8 cellular contexts compared by ENCODE assay signal in the genomic region with DNA sequence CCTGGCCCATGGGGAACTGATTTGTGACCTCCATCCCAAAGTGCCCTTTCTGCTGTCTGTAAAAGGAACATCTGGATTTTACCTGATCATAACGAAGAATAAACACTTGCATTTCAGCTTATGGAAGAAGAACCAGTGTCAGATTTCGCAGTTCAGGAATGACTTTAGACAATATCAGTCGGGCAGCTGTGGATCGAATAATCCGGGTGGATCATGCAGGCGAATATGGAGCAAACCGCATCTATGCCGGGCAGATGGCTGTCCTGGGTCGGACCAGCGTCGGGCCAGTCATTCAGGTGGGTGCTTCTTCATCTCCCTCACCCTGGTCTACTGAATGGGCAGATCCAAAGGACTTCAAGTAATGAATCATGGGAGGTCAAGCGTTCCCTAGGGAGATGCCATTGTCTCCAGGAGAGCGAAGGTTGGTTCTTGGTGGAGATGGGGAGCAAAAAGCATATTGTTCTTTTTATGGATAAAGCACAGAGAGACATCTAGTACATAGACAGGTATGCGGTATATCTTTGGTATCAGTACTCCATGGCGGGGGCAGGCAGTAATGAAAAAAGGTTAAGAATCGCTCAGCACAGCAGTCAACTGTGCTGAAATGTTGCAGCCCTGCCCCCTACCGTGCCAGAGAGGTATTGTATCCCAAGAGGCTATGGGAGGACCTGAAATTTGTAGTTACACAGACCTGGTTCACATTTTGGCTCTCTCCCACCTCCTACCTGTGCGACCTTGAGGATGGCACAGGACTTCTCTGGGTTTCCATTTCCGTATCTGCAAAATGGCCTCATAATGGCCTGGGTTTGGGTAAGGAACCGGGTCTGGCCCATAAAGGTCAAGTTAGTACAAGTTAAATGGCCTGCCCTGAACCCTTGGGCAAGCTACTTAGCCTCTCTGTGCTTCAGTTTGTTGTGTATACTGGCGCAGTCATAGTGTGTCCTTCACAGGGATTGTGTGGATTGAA. TPM values are rescaled to one million over a fixed set of nuclear protein-coding genes. Genes with fewer than 3 reads are reported as not detected.
DNase-seq lines count a peak whose midpoint lies in the region; ATAC-seq and TF ChIP-seq lines count a peak whose summit lies in the region.

No MANE protein-coding gene starts in this region.

- CTCF ChIA-PET in A673 (lab: Charles Lee): no interaction called here

- H3K27me3 ChIP-seq in A673 (replicated peaks; ENCODE audit: insufficient read depth, low read depth, low read length, poor library complexity) (no peaks in the 10 kb centered on the region), NT2/D1 (ENCODE audit: insufficient read depth, insufficient read length) (no peaks in the 10 kb centered on the region), foreskin keratinocyte (no peaks in the 10 kb centered on the region)

- intact Hi-C loops in A673 (cut with micrococcal nuclease; ENCODE audit: unreplicated experiment): loop anchor here (1.0 to 10.0 kb wide), 2 partner anchors 89 to 267 kb away; a partner anchor contains a TSS
- intact Hi-C loops in activated T-helper 2 cell treated with anti-CD3 and anti-CD28 coated beads, Interferon-gamma antibody, Interleukin-2, Interleukin-4, amounts not matched to agents 10 μg/mL and 5 μg/mL and 100 μg/mL, durations not matched to agents 14 hours and 24 hours and 36 hours (cut with micrococcal nuclease): no loop called here

- peaks cover 18% of the 10 kb centered on the region for H3K36me3 Mint-ChIP-seq in activated T-helper 2 cell treated with anti-CD3 and anti-CD28 coated beads, Interferon-gamma antibody, Interleukin-2, Interleukin-4, amounts not matched to agents 10 μg/mL and 5 μg/mL and 100 μg/mL, durations not matched to agents 14 hours and 24 hours and 36 hours (ENCODE audit: low read depth)

- H3K9me3 ChIP-seq in A673 (ENCODE audit: low read depth, low read length, poor library complexity, severe bottlenecking): no peaks in the 10 kb centered on the region
- no peaks in the 10 kb centered on the region for H3K9me3 ChIP-seq in NT2/D1 (ENCODE audit: insufficient read depth, low read length)

- TF ChIP-seq CTCF in A673 (conservative IDR thresholded peaks at IDR 0.05; ENCODE audit: low read depth, low read length): peak; percentile 75
- peak; percentile 88 for TF ChIP-seq CTCF in GM12873 (IDR thresholded peaks at IDR 0.05; ENCODE audit: insufficient read depth, low read depth, low read length, missing control alignments)
- peak; percentile 89 for TF ChIP-seq CTCF in foreskin keratinocyte (conservative IDR thresholded peaks at IDR 0.05)

- peaks cover 2% of the 10 kb centered on the region for H3K4me1 Mint-ChIP-seq in activated T-helper 2 cell treated with anti-CD3 and anti-CD28 coated beads, Interferon-gamma antibody, Interleukin-2, Interleukin-4, amounts not matched to agents 10 μg/mL and 5 μg/mL and 100 μg/mL, durations not matched to agents 14 hours and 24 hours and 36 hours (ENCODE audit: low read depth)

- peaks cover 9% of the 10 kb centered on the region for H3K4me1 ChIP-seq in A673 (ENCODE audit: insufficient read depth, low read length, poor library complexity, severe bottlenecking)
- H3K4me1 ChIP-seq in NT2/D1 (ENCODE audit: insufficient read depth, insufficient read length): no peaks in the 10 kb centered on the region
- peaks cover 4% of the 10 kb centered on the region for H3K4me1 ChIP-seq in foreskin keratinocyte

- BruUV-seq in A673 (replicated peaks; lab: Mats Ljungman, UMichigan): no TSS peak

- POLR2A ChIA-PET in A673 (lab: Charles Lee; ENCODE audit: low non-redundant PET): no interaction called here

- ATAC-seq in foreskin keratinocyte (peak; percentile 41), GM18519 (IDR thresholded peaks at IDR 0.05; ENCODE audit: low FRiP score, unreplicated experiment) (no peak), GM21717 (IDR thresholded peaks at IDR 0.05; ENCODE audit: unreplicated experiment) (no peak)

- no peaks in the 10 kb centered on the region for H3K9me3 Mint-ChIP-seq in activated T-helper 2 cell treated with anti-CD3 and anti-CD28 coated beads, Interferon-gamma antibody, Interleukin-2, Interleukin-4, amounts not matched to agents 10 μg/mL and 5 μg/mL and 100 μg/mL, durations not matched to agents 14 hours and 24 hours and 36 hours

- no peak overlapping the region for H3K27ac ChIP-seq in A673 (ENCODE audit: low read depth, low read length, poor library complexity, severe bottlenecking)
- no peak overlapping the region for H3K27ac ChIP-seq in foreskin keratinocyte

- H3K4me3 ChIP-seq in A673 (ENCODE audit: low read depth, low read length, poor library complexity, severe bottlenecking): no peak overlapping the region
- no peak overlapping the region for H3K4me3 ChIP-seq in NT2/D1 (ENCODE audit: insufficient read length, low read depth)

- no peak overlapping the region for H3K9ac ChIP-seq in NT2/D1 (ENCODE audit: insufficient read length, low read depth)

- no peak overlapping the region for H3K4me3 Mint-ChIP-seq in activated T-helper 2 cell treated with anti-CD3 and anti-CD28 coated beads, Interferon-gamma antibody, Interleukin-2, Interleukin-4, amounts not matched to agents 10 μg/mL and 5 μg/mL and 100 μg/mL, durations not matched to agents 14 hours and 24 hours and 36 hours (ENCODE audit: low read depth)

- no peaks in the 10 kb centered on the region for H3K27me3 Mint-ChIP-seq in activated T-helper 2 cell treated with anti-CD3 and anti-CD28 coated beads, Interferon-gamma antibody, Interleukin-2, Interleukin-4, amounts not matched to agents 10 μg/mL and 5 μg/mL and 100 μg/mL, durations not matched to agents 14 hours and 24 hours and 36 hours (ENCODE audit: low read depth)

- DNase-seq in A673 (ENCODE audit: low spot score) (peak; percentile 72), NT2/D1 (ENCODE audit: low read depth, low spot score) (peak; percentile 46), foreskin keratinocyte (peak in 1 of 2 donors; percentile 41), pons (ENCODE audit: low spot score) (peak; percentile 58)
- peak; percentile 44 for DNase-seq in activated T-helper 2 cell treated with anti-CD3 and anti-CD28 coated beads, Interferon-gamma antibody, Interleukin-2, Interleukin-4, amounts not matched to agents 10 μg/mL and 5 μg/mL and 100 μg/mL, durations not matched to agents 14 hours and 24 hours and 36 hours (ENCODE audit: low spot score)

- no peak overlapping the region for H3K27ac Mint-ChIP-seq in activated T-helper 2 cell treated with anti-CD3 and anti-CD28 coated beads, Interferon-gamma antibody, Interleukin-2, Interleukin-4, amounts not matched to agents 10 μg/mL and 5 μg/mL and 100 μg/mL, durations not matched to agents 14 hours and 24 hours and 36 hours

- H3K36me3 ChIP-seq in A673 (ENCODE audit: insufficient read depth, low read length, poor library complexity, severe bottlenecking): no peaks in the 10 kb centered on the region
- peaks cover 51% of the 10 kb centered on the region for H3K36me3 ChIP-seq in NT2/D1 (ENCODE audit: insufficient read depth, insufficient read length, low read length)

RNA-seq across cellular contexts. Expression of a gene that starts 4.7 kb away (rescaled TPM):
- total RNA-seq in A673 (2021) (22.7 and 24.3 TPM in 2 replicates), foreskin keratinocyte (13.1 and 13.2 TPM in 2 replicates)
- 19.5 and 19.7 TPM in 2 replicates for total RNA-seq in activated T-helper 2 cell treated with anti-CD3 and anti-CD28 coated beads, Interferon-gamma antibody, Interleukin-2, Interleukin-4, amounts not matched to agents 10 μg/mL and 5 μg/mL and 100 μg/mL, durations not matched to agents 14 hours and 24 hours and 36 hours
- polyA plus RNA-seq in foreskin keratinocyte: 10.0 and 10.9 TPM in 2 replicates

RNA-seq across cellular contexts. Expression of a gene that starts 41.7 kb away (rescaled TPM):
- 20.2 and 22.8 TPM in 2 replicates for total RNA-seq in A673 (2021)
- 44.4 and 48.0 TPM in 2 replicates for total RNA-seq in activated T-helper 2 cell treated with anti-CD3 and anti-CD28 coated beads, Interferon-gamma antibody, Interleukin-2, Interleukin-4, amounts not matched to agents 10 μg/mL and 5 μg/mL and 100 μg/mL, durations not matched to agents 14 hours and 24 hours and 36 hours
- 15.2 and 18.1 TPM in 2 replicates for total RNA-seq in foreskin keratinocyte
- polyA plus RNA-seq in foreskin keratinocyte: 3.3 and 3.5 TPM in 2 replicates
